Comparison of ENCODE assay signal across 1 cellular context in the genomic region with DNA sequence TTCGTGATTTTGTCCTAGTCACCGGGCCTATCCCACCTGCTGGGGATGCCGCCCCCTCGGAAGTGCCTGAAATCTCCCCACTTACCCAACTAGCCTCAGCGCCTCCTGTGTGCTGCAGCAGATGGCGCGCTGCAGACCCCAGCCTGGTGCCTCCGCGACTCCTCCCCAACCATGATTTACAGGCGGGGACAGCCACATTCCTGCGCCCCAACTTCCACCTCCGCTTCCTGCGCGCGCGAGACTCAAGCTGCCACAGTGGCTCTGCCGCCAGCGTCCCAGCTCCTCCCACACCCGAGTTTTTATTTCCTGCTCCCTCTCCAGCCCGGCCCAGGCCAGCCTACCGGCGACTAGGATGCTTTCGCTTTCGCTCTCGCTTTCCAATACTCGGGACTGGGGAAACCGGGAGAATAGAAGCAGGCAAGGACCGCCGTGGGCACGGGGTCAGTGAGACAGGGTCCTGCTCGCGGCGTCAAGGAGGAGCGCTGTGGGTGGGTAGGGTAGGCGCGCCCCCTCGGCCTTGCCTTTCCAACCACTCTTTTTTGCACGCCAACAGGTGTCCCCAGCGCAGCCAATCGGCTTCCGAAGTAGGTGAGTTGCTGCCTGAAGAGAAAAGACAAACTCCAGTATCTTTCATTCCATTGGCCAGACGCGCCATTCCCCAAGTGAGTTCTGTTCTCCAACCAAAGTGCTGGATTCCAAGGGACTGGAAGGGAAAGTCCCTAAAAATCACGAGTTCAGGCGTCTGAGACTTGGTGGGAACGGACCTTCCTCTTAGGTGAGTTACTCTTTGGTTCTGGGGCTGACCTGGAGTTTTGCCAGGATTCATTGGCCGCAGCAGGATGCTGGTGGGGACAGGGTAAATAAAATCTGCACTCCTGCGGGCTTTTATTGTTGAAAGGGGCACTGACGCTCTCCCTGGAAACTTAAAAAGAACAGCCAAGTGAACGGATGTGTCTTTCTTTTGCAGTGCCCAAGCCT.
TF ChIP-seq lines count a peak whose summit lies in the region.

A gene with protein sequence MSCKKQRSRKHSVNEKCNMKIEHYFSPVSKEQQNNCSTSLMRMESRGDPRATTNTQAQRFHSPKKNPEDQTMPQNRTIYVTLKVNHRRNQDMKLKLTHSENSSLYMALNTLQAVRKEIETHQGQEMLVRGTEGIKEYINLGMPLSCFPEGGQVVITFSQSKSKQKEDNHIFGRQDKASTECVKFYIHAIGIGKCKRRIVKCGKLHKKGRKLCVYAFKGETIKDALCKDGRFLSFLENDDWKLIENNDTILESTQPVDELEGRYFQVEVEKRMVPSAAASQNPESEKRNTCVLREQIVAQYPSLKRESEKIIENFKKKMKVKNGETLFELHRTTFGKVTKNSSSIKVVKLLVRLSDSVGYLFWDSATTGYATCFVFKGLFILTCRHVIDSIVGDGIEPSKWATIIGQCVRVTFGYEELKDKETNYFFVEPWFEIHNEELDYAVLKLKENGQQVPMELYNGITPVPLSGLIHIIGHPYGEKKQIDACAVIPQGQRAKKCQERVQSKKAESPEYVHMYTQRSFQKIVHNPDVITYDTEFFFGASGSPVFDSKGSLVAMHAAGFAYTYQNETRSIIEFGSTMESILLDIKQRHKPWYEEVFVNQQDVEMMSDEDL (plus strand): TSS at position 327 of the 978 bp plus-strand sequence. CDS start 6,017 bp downstream, outside the sequence.

TF ChIP-seq in SK-N-SH, 30 proteins besides CTCF, POLR2A, EP300 and RAD21 (continued from another document):
- TF ChIP-seq, protein P1, sequence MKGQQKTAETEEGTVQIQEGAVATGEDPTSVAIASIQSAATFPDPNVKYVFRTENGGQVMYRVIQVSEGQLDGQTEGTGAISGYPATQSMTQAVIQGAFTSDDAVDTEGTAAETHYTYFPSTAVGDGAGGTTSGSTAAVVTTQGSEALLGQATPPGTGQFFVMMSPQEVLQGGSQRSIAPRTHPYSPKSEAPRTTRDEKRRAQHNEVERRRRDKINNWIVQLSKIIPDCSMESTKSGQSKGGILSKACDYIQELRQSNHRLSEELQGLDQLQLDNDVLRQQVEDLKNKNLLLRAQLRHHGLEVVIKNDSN (IDR thresholded peaks at IDR 0.05; ENCODE audit: borderline replicate concordance, low read depth) = no peak
- TF ChIP-seq, protein P2, sequence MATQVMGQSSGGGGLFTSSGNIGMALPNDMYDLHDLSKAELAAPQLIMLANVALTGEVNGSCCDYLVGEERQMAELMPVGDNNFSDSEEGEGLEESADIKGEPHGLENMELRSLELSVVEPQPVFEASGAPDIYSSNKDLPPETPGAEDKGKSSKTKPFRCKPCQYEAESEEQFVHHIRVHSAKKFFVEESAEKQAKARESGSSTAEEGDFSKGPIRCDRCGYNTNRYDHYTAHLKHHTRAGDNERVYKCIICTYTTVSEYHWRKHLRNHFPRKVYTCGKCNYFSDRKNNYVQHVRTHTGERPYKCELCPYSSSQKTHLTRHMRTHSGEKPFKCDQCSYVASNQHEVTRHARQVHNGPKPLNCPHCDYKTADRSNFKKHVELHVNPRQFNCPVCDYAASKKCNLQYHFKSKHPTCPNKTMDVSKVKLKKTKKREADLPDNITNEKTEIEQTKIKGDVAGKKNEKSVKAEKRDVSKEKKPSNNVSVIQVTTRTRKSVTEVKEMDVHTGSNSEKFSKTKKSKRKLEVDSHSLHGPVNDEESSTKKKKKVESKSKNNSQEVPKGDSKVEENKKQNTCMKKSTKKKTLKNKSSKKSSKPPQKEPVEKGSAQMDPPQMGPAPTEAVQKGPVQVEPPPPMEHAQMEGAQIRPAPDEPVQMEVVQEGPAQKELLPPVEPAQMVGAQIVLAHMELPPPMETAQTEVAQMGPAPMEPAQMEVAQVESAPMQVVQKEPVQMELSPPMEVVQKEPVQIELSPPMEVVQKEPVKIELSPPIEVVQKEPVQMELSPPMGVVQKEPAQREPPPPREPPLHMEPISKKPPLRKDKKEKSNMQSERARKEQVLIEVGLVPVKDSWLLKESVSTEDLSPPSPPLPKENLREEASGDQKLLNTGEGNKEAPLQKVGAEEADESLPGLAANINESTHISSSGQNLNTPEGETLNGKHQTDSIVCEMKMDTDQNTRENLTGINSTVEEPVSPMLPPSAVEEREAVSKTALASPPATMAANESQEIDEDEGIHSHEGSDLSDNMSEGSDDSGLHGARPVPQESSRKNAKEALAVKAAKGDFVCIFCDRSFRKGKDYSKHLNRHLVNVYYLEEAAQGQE (IDR thresholded peaks at IDR 0.05; ENCODE audit: low read depth, low read length) = no peak
- TF ChIP-seq MXI1 (IDR thresholded peaks at IDR 0.05; ENCODE audit: low read depth, low read length) (0 out of 2 replicates have a peak, but pooled peaks have one; percentile 27), SMC3 (IDR thresholded peaks at IDR 0.05; ENCODE audit: low read depth, low read length) (peak; percentile 18; the same call in 1 of the 2 replicates), SIN3A (IDR thresholded peaks at IDR 0.05; ENCODE audit: borderline replicate concordance, low read depth, low read length) (no peak), FOSL2 (IDR thresholded peaks at IDR 0.05; ENCODE audit: borderline replicate concordance, low read depth) (no peak), GATA2 (CRISPR knock-in tag; IDR thresholded peaks at IDR 0.05) (no peak), YY1 (IDR thresholded peaks at IDR 0.05; ENCODE audit: low read depth) (peak; percentile 24; the same call in 1 of the 2 replicates), FOXJ3 (CRISPR knock-in tag; IDR thresholded peaks at IDR 0.05) (no peak), EZH2phosphoT487 (IDR thresholded peaks at IDR 0.05; ENCODE audit: borderline replicate concordance, low read depth) (no peak), RFX5 (IDR thresholded peaks at IDR 0.05; ENCODE audit: low read length) (peak; percentile 85), FOXM1 (IDR thresholded peaks at IDR 0.05; ENCODE audit: low read depth) (no peak), NRF1 (IDR thresholded peaks at IDR 0.05; ENCODE audit: low read depth, low read length) (no peak; the same call in 1 of the 2 replicates), TCF12 (IDR thresholded peaks at IDR 0.05) (no peak)
- TF ChIP-seq, protein P3, sequence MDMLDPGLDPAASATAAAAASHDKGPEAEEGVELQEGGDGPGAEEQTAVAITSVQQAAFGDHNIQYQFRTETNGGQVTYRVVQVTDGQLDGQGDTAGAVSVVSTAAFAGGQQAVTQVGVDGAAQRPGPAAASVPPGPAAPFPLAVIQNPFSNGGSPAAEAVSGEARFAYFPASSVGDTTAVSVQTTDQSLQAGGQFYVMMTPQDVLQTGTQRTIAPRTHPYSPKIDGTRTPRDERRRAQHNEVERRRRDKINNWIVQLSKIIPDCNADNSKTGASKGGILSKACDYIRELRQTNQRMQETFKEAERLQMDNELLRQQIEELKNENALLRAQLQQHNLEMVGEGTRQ (IDR thresholded peaks at IDR 0.05; ENCODE audit: borderline replicate concordance, low read depth, low read length) = no peak
- TF ChIP-seq, protein P4, sequence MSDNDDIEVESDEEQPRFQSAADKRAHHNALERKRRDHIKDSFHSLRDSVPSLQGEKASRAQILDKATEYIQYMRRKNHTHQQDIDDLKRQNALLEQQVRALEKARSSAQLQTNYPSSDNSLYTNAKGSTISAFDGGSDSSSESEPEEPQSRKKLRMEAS (IDR thresholded peaks at IDR 0.05; ENCODE audit: low read depth) = peak; percentile 65; the same call in 1 of the 2 replicates
- TF ChIP-seq, protein P5, sequence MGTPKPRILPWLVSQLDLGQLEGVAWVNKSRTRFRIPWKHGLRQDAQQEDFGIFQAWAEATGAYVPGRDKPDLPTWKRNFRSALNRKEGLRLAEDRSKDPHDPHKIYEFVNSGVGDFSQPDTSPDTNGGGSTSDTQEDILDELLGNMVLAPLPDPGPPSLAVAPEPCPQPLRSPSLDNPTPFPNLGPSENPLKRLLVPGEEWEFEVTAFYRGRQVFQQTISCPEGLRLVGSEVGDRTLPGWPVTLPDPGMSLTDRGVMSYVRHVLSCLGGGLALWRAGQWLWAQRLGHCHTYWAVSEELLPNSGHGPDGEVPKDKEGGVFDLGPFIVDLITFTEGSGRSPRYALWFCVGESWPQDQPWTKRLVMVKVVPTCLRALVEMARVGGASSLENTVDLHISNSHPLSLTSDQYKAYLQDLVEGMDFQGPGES (IDR thresholded peaks at IDR 0.05; ENCODE audit: low read depth, low read length) = no peak
